In the genomic region with DNA sequence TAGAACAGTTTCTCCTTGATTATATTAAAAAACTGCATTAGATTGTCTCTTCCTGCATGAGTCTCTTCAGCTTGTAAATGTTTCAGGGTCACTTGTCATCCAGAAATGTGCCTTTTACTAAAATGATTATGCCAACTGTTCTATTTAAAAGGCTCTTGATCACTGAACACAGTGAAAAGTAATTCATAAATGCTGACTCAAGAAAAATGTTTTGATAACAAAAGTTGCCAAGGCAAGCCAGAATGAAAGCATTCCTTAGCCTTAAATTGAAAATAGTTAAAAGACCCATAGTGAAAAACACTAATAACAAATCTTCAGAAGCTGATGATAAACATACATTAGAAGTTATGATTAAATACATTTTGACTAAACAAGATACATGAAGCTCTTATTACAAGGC, we compare ENCODE assay signal across 9 cellular contexts.
"Had no signal": no experiment of that assay in that cellular context is flagged by ENCODE, and none has a peak within 500 bp of the region (broad histone marks: within the 10 kb centered on the region; RNA-seq: fewer than 3 reads in every experiment).

No MANE protein-coding gene starts in this region.

- H3K9ac ChIP-seq: GM23248, KMS-11 had no signal

- H3K4me2 ChIP-seq: KMS-11 had no signal

- DNase-seq: GM23248, GOT3, H7, HFFc6, KBM-7 had no signal

- H3K9me3 ChIP-seq: HAP-1 had no signal

- H3K4me1 ChIP-seq: HAP-1 had no signal

- H3K4me3 ChIP-seq: GM23248, HAP-1 had no signal

- H2AFZ ChIP-seq: GM23248 had no signal

- H3K36me3 ChIP-seq: HAP-1 had no signal

- ATAC-seq: HCT116 had no signal

- H3K27ac ChIP-seq: GM23248, HL-60, KMS-11 had no signal
